19 cellular contexts compared by ENCODE assay signal in genomic region chr11:22903782-22904181, GRCh38. TPM values are rescaled to one million over a fixed set of nuclear protein-coding genes. Genes with fewer than 3 reads are reported as not detected.
DNase-seq lines count a peak whose midpoint lies in the region; ATAC-seq and TF ChIP-seq lines count a peak whose summit lies in the region.
"Had no signal": no experiment of that assay in that cellular context is flagged by ENCODE, and none has a peak within 500 bp of the region (broad histone marks: within the 10 kb centered on the region; RNA-seq: fewer than 3 reads in every experiment).

No MANE protein-coding gene starts in this region.

- ATAC-seq in GM18909 (IDR thresholded peaks at IDR 0.05; ENCODE audit: poor library complexity, unreplicated experiment) (peak; percentile 77), GM21423 (IDR thresholded peaks at IDR 0.05; ENCODE audit: unreplicated experiment) (peak; percentile 68), HG03108 (IDR thresholded peaks at IDR 0.05; ENCODE audit: unreplicated experiment) (peak; percentile 60), HG03571 (IDR thresholded peaks at IDR 0.05; ENCODE audit: unreplicated experiment) (peak; percentile 68)
- ATAC-seq: T-cell had no signal

- no peaks in the 10 kb centered on the region for H3K27me3 Mint-ChIP-seq in activated CD4-positive, alpha-beta memory T cell treated with anti-CD3 and anti-CD28 coated beads, Interleukin-2, amount 10 ng/mL, durations not matched to agents 7 days and 5 days
- H3K27me3 Mint-ChIP-seq in nephron progenitor cell (ENCODE audit: low read depth, poor library complexity): no peaks in the 10 kb centered on the region
- H3K27me3 Mint-ChIP-seq in T-helper 2 cell treated with Interferon-gamma antibody and Interleukin-4, amounts not matched to agents 5 μg/mL and 100 μg/mL, for 36 hours (ENCODE audit: low read depth): no peaks in the 10 kb centered on the region
- H3K27me3 Mint-ChIP-seq: T-cell had no signal

- DNase-seq in activated CD4-positive, alpha-beta memory T cell treated with anti-CD3 and anti-CD28 coated beads, Interleukin-2, amount 10 ng/mL, durations not matched to agents 7 days and 5 days: no peak
- no peak for DNase-seq in nephron progenitor cell
- DNase-seq in T-helper 2 cell treated with Interferon-gamma antibody and Interleukin-4, amounts not matched to agents 5 μg/mL and 100 μg/mL, for 36 hours (ENCODE audit: low spot score): no peak
- no peak for DNase-seq in stimulated activated naive CD4-positive, alpha-beta T cell treated with Interleukin-2 at 50 U/mL for 16 hours (lab: John Stamatoyannopoulos, UW)
- DNase-seq: GOT3; NCI-H1930; NCI-H446; NCI-H69; NK-92 treated with Interleukin-12 subunit alpha and Interleukin-12 subunit beta, amount 100 ng/mL, for 24 hours; SHP77; SK-N-SH; T-cell had no signal

- CTCF ChIA-PET in activated CD4-positive, alpha-beta memory T cell treated with anti-CD3 and anti-CD28 coated beads, Interleukin-2, amount 10 ng/mL, durations not matched to agents 7 days and 5 days (lab: Charles Lee): no interaction called here

- H3K27ac Mint-ChIP-seq in activated CD4-positive, alpha-beta memory T cell treated with anti-CD3 and anti-CD28 coated beads, Interleukin-2, amount 10 ng/mL, durations not matched to agents 7 days and 5 days: no peak overlapping the region
- no peak overlapping the region for H3K27ac Mint-ChIP-seq in nephron progenitor cell
- no peak overlapping the region for H3K27ac Mint-ChIP-seq in T-helper 2 cell treated with Interferon-gamma antibody and Interleukin-4, amounts not matched to agents 5 μg/mL and 100 μg/mL, for 36 hours
- H3K27ac Mint-ChIP-seq: T-cell had no signal

- POLR2A ChIA-PET in activated CD4-positive, alpha-beta memory T cell treated with anti-CD3 and anti-CD28 coated beads, Interleukin-2, amount 10 ng/mL, durations not matched to agents 7 days and 5 days (lab: Charles Lee): no interaction called here

- no peak overlapping the region for H3K4me3 Mint-ChIP-seq in activated CD4-positive, alpha-beta memory T cell treated with anti-CD3 and anti-CD28 coated beads, Interleukin-2, amount 10 ng/mL, durations not matched to agents 7 days and 5 days
- no peak overlapping the region for H3K4me3 Mint-ChIP-seq in nephron progenitor cell
- no peak overlapping the region for H3K4me3 Mint-ChIP-seq in T-helper 2 cell treated with Interferon-gamma antibody and Interleukin-4, amounts not matched to agents 5 μg/mL and 100 μg/mL, for 36 hours
- H3K4me3 Mint-ChIP-seq: T-cell had no signal

- no peaks in the 10 kb centered on the region for H3K4me1 Mint-ChIP-seq in activated CD4-positive, alpha-beta memory T cell treated with anti-CD3 and anti-CD28 coated beads, Interleukin-2, amount 10 ng/mL, durations not matched to agents 7 days and 5 days
- no peaks in the 10 kb centered on the region for H3K4me1 Mint-ChIP-seq in nephron progenitor cell
- H3K4me1 Mint-ChIP-seq in T-helper 2 cell treated with Interferon-gamma antibody and Interleukin-4, amounts not matched to agents 5 μg/mL and 100 μg/mL, for 36 hours (ENCODE audit: low read depth): no peaks in the 10 kb centered on the region
- H3K4me1 Mint-ChIP-seq: T-cell had no signal

- no peak for TF ChIP-seq CTCF in nephron progenitor cell (IDR thresholded peaks at IDR 0.05)

- peaks cover 2% of the 10 kb centered on the region for H3K9me3 Mint-ChIP-seq in activated CD4-positive, alpha-beta memory T cell treated with anti-CD3 and anti-CD28 coated beads, Interleukin-2, amount 10 ng/mL, durations not matched to agents 7 days and 5 days
- H3K9me3 Mint-ChIP-seq in nephron progenitor cell: no peaks in the 10 kb centered on the region
- no peaks in the 10 kb centered on the region for H3K9me3 Mint-ChIP-seq in T-helper 2 cell treated with Interferon-gamma antibody and Interleukin-4, amounts not matched to agents 5 μg/mL and 100 μg/mL, for 36 hours

- H3K36me3 Mint-ChIP-seq in activated CD4-positive, alpha-beta memory T cell treated with anti-CD3 and anti-CD28 coated beads, Interleukin-2, amount 10 ng/mL, durations not matched to agents 7 days and 5 days (ENCODE audit: low read depth): no peaks in the 10 kb centered on the region
- no peaks in the 10 kb centered on the region for H3K36me3 Mint-ChIP-seq in nephron progenitor cell (ENCODE audit: low read depth)
- no peaks in the 10 kb centered on the region for H3K36me3 Mint-ChIP-seq in T-helper 2 cell treated with Interferon-gamma antibody and Interleukin-4, amounts not matched to agents 5 μg/mL and 100 μg/mL, for 36 hours (ENCODE audit: low read depth)

RNA-seq across cellular contexts. Expression of gene CCDC179, which starts 43.5 kb away (rescaled TPM):
- total RNA-seq in activated CD4-positive, alpha-beta memory T cell treated with anti-CD3 and anti-CD28 coated beads, Interleukin-2, amount 10 ng/mL, durations not matched to agents 7 days and 5 days: not detected
- total RNA-seq: A673, LHCN-M2, OCI-LY7, T-cell had no signal
